1 cellular context compared by ENCODE assay signal in the genomic region with DNA sequence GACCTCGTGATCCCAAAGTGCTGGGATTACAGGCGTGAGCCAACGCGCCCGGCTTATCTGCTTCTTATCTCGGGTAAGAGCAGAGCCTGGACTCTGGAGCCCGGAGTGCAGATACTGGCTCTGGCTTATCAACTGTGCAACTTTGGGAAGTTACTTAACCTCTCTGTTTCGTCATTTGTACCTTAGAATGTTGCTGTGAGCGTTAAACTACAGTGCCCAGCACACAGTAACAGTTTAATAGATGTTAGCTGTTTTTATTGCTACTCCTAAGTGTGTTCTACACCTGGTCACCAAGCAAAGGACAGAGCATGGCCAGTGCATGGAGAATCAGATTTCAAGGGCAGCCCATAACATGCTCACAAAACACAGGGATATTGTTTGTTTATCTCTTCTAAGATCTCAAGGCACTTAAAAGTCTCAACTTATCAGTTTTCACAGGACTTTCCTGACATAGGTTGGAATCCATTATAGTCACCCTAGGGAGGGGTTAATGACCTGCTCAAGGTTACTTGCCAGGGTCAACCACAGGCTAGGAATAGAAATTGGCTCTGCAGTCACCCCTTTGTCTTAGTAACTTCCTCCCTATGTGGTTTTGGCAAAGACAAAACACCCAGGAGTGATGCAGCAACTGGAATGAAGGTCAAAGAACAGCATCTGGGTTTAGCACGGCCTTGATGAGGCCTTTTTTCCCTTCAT.
TF ChIP-seq lines count a peak whose summit lies in the region.

No MANE protein-coding gene starts in this region.

TF ChIP-seq in HepG2, 621 proteins besides CTCF, POLR2A, EP300 and RAD21 (continued from another document and continues in another):
- TF ChIP-seq ZNF609 (CRISPR knock-in tag; IDR thresholded peaks at IDR 0.05; ENCODE audit: borderline replicate concordance), result 0 out of 2 replicates have a peak, but pooled peaks have one; percentile 35
- TF ChIP-seq NONO (IDR thresholded peaks at IDR 0.05), result no peak
- TF ChIP-seq NONO (CRISPR knock-in tag; conservative IDR thresholded peaks at IDR 0.05), result peak; percentile 51; the same call in 1 of the 2 replicates
- TF ChIP-seq, protein P1, sequence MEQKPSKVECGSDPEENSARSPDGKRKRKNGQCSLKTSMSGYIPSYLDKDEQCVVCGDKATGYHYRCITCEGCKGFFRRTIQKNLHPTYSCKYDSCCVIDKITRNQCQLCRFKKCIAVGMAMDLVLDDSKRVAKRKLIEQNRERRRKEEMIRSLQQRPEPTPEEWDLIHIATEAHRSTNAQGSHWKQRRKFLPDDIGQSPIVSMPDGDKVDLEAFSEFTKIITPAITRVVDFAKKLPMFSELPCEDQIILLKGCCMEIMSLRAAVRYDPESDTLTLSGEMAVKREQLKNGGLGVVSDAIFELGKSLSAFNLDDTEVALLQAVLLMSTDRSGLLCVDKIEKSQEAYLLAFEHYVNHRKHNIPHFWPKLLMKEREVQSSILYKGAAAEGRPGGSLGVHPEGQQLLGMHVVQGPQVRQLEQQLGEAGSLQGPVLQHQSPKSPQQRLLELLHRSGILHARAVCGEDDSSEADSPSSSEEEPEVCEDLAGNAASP (CRISPR knock-in tag; IDR thresholded peaks at IDR 0.05; ENCODE audit: borderline replicate concordance), result peak; percentile 65; the same call in 1 of the 2 replicates
- TF ChIP-seq BRCA1 (CRISPR knock-in tag; IDR thresholded peaks at IDR 0.05), result no peak
- TF ChIP-seq ZNF33B (CRISPR knock-in tag; IDR thresholded peaks at IDR 0.05), result no peak
- 0 out of 2 replicates have a peak, but pooled peaks have one; percentile 33 for TF ChIP-seq SKIL (CRISPR knock-in tag; IDR thresholded peaks at IDR 0.05; ENCODE audit: borderline replicate concordance)
- TF ChIP-seq, protein P2, sequence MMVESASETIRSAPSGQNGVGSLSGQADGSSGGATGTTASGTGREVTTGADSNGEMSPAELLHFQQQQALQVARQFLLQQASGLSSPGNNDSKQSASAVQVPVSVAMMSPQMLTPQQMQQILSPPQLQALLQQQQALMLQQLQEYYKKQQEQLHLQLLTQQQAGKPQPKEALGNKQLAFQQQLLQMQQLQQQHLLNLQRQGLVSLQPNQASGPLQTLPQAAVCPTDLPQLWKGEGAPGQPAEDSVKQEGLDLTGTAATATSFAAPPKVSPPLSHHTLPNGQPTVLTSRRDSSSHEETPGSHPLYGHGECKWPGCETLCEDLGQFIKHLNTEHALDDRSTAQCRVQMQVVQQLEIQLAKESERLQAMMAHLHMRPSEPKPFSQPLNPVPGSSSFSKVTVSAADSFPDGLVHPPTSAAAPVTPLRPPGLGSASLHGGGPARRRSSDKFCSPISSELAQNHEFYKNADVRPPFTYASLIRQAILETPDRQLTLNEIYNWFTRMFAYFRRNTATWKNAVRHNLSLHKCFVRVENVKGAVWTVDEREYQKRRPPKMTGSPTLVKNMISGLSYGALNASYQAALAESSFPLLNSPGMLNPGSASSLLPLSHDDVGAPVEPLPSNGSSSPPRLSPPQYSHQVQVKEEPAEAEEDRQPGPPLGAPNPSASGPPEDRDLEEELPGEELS (CRISPR knock-in tag; IDR thresholded peaks at IDR 0.05), result peak; percentile 43
- no peak for TF ChIP-seq MTA3 (CRISPR knock-in tag; IDR thresholded peaks at IDR 0.05)
- no peak for TF ChIP-seq RNF2 (conservative IDR thresholded peaks at IDR 0.05; ENCODE audit: low read depth)
- TF ChIP-seq ZNF160 (CRISPR knock-in tag; IDR thresholded peaks at IDR 0.05), result no peak
- TF ChIP-seq ATF3 (CRISPR knock-in tag; IDR thresholded peaks at IDR 0.05), result peak; percentile 63; the same call in 1 of the 2 replicates
- peak; percentile 41 for TF ChIP-seq ASH2L (IDR thresholded peaks at IDR 0.05; ENCODE audit: insufficient read length, low read depth, low read length)
- TF ChIP-seq, protein P3, sequence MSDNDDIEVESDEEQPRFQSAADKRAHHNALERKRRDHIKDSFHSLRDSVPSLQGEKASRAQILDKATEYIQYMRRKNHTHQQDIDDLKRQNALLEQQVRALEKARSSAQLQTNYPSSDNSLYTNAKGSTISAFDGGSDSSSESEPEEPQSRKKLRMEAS (IDR thresholded peaks at IDR 0.05), result peak; percentile 55; the same call in 1 of the 2 replicates
- no peak for TF ChIP-seq LCORL (IDR thresholded peaks at IDR 0.05)
- peak; percentile 40; the same call in 1 of the 2 replicates for TF ChIP-seq LCORL (CRISPR knock-in tag; IDR thresholded peaks at IDR 0.05)
- TF ChIP-seq, protein P4, sequence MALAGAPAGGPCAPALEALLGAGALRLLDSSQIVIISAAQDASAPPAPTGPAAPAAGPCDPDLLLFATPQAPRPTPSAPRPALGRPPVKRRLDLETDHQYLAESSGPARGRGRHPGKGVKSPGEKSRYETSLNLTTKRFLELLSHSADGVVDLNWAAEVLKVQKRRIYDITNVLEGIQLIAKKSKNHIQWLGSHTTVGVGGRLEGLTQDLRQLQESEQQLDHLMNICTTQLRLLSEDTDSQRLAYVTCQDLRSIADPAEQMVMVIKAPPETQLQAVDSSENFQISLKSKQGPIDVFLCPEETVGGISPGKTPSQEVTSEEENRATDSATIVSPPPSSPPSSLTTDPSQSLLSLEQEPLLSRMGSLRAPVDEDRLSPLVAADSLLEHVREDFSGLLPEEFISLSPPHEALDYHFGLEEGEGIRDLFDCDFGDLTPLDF (CRISPR knock-in tag; IDR thresholded peaks at IDR 0.05), result 0 out of 2 replicates have a peak, but pooled peaks have one; percentile 43
- TF ChIP-seq, protein P5, sequence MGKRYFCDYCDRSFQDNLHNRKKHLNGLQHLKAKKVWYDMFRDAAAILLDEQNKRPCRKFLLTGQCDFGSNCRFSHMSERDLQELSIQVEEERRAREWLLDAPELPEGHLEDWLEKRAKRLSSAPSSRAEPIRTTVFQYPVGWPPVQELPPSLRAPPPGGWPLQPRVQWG (CRISPR knock-in tag; IDR thresholded peaks at IDR 0.05; ENCODE audit: borderline replicate concordance, low read depth), result no peak
- TF ChIP-seq NCOR1 (IDR thresholded peaks at IDR 0.05; ENCODE audit: borderline replicate concordance, low read length), result peak; percentile 14; the same call in 1 of the 2 replicates
- no peak for TF ChIP-seq ZNF75D (CRISPR knock-in tag; IDR thresholded peaks at IDR 0.05; ENCODE audit: borderline replicate concordance)
- TF ChIP-seq, protein P6, sequence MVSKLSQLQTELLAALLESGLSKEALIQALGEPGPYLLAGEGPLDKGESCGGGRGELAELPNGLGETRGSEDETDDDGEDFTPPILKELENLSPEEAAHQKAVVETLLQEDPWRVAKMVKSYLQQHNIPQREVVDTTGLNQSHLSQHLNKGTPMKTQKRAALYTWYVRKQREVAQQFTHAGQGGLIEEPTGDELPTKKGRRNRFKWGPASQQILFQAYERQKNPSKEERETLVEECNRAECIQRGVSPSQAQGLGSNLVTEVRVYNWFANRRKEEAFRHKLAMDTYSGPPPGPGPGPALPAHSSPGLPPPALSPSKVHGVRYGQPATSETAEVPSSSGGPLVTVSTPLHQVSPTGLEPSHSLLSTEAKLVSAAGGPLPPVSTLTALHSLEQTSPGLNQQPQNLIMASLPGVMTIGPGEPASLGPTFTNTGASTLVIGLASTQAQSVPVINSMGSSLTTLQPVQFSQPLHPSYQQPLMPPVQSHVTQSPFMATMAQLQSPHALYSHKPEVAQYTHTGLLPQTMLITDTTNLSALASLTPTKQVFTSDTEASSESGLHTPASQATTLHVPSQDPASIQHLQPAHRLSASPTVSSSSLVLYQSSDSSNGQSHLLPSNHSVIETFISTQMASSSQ (IDR thresholded peaks at IDR 0.05; ENCODE audit: low read depth), result peak; percentile 13; the same call in 1 of the 2 replicates
- TF ChIP-seq, protein P6 (CRISPR knock-in tag; IDR thresholded peaks at IDR 0.05; ENCODE audit: borderline replicate concordance), result no peak; the same call in 1 of the 2 replicates
- TF ChIP-seq ZBTB7A (CRISPR knock-in tag; IDR thresholded peaks at IDR 0.05), result no peak
- TF ChIP-seq ZNF362 (CRISPR knock-in tag; IDR thresholded peaks at IDR 0.05; ENCODE audit: borderline replicate concordance), result peak; percentile 83
- TF ChIP-seq, protein P7, sequence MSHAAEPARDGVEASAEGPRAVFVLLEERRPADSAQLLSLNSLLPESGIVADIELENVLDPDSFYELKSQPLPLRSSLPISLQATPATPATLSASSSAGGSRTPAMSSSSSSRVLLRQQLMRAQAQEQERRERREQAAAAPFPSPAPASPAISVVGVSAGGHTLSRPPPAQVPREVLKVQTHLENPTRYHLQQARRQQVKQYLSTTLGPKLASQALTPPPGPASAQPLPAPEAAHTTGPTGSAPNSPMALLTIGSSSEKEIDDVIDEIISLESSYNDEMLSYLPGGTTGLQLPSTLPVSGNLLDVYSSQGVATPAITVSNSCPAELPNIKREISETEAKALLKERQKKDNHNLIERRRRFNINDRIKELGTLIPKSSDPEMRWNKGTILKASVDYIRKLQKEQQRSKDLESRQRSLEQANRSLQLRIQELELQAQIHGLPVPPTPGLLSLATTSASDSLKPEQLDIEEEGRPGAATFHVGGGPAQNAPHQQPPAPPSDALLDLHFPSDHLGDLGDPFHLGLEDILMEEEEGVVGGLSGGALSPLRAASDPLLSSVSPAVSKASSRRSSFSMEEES (CRISPR knock-in tag; IDR thresholded peaks at IDR 0.05), result no peak
- peak; percentile 93 for TF ChIP-seq RXRB (CRISPR knock-in tag; IDR thresholded peaks at IDR 0.05; ENCODE audit: borderline replicate concordance)
- TF ChIP-seq FOXC1 (CRISPR knock-in tag; IDR thresholded peaks at IDR 0.05; ENCODE audit: borderline replicate concordance), result no peak
